ENCODE assay signal across 1 cellular context in the genomic region with DNA sequence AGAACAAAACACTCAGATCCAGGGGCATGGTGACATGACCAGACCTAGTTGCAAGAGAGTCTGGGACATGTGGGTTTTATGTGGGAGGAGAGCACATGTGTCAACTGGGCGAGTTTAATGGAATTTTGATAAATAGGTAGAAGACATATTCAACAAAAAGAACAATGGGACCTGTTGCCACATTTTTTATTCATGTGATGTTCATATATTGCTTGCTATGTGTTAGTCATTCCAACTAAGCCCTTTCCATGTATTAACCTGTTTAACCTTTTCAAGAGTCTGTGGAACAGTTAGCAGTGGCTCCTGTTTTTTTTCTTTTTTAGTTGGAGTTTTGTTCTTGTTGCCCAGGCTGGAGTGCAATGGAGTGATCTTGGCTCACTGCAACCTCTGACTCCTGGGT.
TF ChIP-seq lines count a peak whose summit lies in the region.

No MANE protein-coding gene starts in this region.

TF ChIP-seq in HEK293, 187 proteins besides CTCF, POLR2A, EP300 and RAD21 (continued from another document):
- TF ChIP-seq, protein P1, sequence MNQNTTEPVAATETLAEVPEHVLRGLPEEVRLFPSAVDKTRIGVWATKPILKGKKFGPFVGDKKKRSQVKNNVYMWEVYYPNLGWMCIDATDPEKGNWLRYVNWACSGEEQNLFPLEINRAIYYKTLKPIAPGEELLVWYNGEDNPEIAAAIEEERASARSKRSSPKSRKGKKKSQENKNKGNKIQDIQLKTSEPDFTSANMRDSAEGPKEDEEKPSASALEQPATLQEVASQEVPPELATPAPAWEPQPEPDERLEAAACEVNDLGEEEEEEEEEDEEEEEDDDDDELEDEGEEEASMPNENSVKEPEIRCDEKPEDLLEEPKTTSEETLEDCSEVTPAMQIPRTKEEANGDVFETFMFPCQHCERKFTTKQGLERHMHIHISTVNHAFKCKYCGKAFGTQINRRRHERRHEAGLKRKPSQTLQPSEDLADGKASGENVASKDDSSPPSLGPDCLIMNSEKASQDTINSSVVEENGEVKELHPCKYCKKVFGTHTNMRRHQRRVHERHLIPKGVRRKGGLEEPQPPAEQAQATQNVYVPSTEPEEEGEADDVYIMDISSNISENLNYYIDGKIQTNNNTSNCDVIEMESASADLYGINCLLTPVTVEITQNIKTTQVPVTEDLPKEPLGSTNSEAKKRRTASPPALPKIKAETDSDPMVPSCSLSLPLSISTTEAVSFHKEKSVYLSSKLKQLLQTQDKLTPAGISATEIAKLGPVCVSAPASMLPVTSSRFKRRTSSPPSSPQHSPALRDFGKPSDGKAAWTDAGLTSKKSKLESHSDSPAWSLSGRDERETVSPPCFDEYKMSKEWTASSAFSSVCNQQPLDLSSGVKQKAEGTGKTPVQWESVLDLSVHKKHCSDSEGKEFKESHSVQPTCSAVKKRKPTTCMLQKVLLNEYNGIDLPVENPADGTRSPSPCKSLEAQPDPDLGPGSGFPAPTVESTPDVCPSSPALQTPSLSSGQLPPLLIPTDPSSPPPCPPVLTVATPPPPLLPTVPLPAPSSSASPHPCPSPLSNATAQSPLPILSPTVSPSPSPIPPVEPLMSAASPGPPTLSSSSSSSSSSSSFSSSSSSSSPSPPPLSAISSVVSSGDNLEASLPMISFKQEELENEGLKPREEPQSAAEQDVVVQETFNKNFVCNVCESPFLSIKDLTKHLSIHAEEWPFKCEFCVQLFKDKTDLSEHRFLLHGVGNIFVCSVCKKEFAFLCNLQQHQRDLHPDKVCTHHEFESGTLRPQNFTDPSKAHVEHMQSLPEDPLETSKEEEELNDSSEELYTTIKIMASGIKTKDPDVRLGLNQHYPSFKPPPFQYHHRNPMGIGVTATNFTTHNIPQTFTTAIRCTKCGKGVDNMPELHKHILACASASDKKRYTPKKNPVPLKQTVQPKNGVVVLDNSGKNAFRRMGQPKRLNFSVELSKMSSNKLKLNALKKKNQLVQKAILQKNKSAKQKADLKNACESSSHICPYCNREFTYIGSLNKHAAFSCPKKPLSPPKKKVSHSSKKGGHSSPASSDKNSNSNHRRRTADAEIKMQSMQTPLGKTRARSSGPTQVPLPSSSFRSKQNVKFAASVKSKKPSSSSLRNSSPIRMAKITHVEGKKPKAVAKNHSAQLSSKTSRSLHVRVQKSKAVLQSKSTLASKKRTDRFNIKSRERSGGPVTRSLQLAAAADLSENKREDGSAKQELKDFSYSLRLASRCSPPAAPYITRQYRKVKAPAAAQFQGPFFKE (tag by site-specific recombination; IDR thresholded peaks at IDR 0.05; ENCODE audit: borderline replicate concordance), result no peak
- TF ChIP-seq ZNF239 (tag by site-specific recombination; IDR thresholded peaks at IDR 0.05) (no peak), ZNF623 (tag by site-specific recombination; IDR thresholded peaks at IDR 0.05) (no peak), ZNF785 (tag by site-specific recombination; IDR thresholded peaks at IDR 0.05) (no peak), KLF1 (tag by site-specific recombination; IDR thresholded peaks at IDR 0.05) (no peak), ZFHX2 (tag by site-specific recombination; conservative IDR thresholded peaks at IDR 0.05) (0 out of 2 replicates have a peak, but pooled peaks have one; percentile 12)
- TF ChIP-seq, protein P2, sequence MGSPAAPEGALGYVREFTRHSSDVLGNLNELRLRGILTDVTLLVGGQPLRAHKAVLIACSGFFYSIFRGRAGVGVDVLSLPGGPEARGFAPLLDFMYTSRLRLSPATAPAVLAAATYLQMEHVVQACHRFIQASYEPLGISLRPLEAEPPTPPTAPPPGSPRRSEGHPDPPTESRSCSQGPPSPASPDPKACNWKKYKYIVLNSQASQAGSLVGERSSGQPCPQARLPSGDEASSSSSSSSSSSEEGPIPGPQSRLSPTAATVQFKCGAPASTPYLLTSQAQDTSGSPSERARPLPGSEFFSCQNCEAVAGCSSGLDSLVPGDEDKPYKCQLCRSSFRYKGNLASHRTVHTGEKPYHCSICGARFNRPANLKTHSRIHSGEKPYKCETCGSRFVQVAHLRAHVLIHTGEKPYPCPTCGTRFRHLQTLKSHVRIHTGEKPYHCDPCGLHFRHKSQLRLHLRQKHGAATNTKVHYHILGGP (tag by site-specific recombination; IDR thresholded peaks at IDR 0.05), result no peak
